In the genomic region with DNA sequence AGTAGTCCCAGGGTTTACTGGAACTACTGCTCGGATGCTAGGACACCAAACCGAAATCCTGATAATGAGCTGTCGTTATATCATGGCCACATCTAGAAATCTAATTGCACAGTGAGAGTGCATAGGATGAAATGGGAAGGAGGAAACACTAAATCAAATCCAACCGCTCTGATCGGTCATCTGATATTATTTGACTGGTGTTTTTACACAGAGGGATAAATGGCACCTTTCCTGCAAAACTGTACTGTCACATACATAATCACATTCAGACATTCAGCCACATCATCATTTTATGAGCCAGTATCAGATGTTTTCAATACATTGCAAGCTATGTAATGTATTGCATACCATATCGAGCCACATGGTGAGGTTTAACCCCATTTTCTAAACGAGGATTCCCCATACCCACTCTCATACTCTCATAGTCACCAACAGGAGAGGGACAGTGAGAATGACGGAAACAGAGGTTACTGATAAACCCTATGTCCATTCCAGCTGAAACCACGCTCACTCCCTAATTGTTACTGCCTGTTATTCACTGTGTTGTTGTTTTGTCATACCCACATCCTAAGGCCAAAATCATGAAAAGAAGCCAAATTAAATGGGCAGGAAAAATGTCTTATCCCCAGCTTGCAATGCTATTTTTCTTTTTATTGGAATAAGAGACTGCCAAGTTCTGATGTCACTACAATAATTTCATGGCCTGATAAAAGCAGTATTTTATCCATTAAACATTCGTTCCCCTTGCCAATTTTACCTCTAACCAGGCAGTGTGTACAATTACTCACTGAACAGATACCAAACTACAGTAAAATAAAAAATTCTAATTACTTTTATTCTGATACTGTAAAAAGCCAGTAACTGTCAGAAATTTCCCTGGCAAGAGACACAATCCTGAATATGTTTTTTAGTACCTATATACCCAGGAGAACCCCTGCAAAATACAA, we compare ENCODE assay signal across 1 cellular context.
TF ChIP-seq lines count a peak whose summit lies in the region.

No MANE protein-coding gene starts in this region.

TF ChIP-seq in HEK293, 187 proteins besides CTCF, POLR2A, EP300 and RAD21 (continued from another document):
- TF ChIP-seq ZNF76 (tag by site-specific recombination; IDR thresholded peaks at IDR 0.05; ENCODE audit: borderline replicate concordance, low read depth) (no peak), ZNF585B (tag by site-specific recombination; IDR thresholded peaks at IDR 0.05) (no peak), ZNF623 (tag by site-specific recombination; IDR thresholded peaks at IDR 0.05) (no peak), ZNF701 (tag by site-specific recombination; IDR thresholded peaks at IDR 0.05) (no peak), ZNF473 (tag by site-specific recombination; IDR thresholded peaks at IDR 0.05) (no peak), ZNF311 (tag by site-specific recombination; IDR thresholded peaks at IDR 0.05; ENCODE audit: borderline replicate concordance) (no peak), ZNF433 (tag by site-specific recombination; IDR thresholded peaks at IDR 0.05; ENCODE audit: low read depth) (no peak), ZNF707 (tag by site-specific recombination; IDR thresholded peaks at IDR 0.05) (no peak), ZBTB7A (tag by site-specific recombination; IDR thresholded peaks at IDR 0.05; ENCODE audit: low read depth) (no peak), SCRT2 (tag by site-specific recombination; IDR thresholded peaks at IDR 0.05) (no peak), ZFP41 (tag by site-specific recombination; IDR thresholded peaks at IDR 0.05; ENCODE audit: borderline replicate concordance) (no peak), ZNF324 (tag by site-specific recombination; IDR thresholded peaks at IDR 0.05) (no peak), ZFP3 (tag by site-specific recombination; IDR thresholded peaks at IDR 0.05; ENCODE audit: low read depth) (no peak), ZNF302 (tag by site-specific recombination; IDR thresholded peaks at IDR 0.05; ENCODE audit: low read depth) (no peak), ZNF510 (tag by site-specific recombination; IDR thresholded peaks at IDR 0.05; ENCODE audit: insufficient replicate concordance) (no peak), GLI4 (tag by site-specific recombination; IDR thresholded peaks at IDR 0.05) (no peak), ZNF214 (tag by site-specific recombination; IDR thresholded peaks at IDR 0.05; ENCODE audit: borderline replicate concordance) (no peak), BCL11B (tag by site-specific recombination; IDR thresholded peaks at IDR 0.05; ENCODE audit: low read depth) (no peak), ZNF211 (tag by site-specific recombination; IDR thresholded peaks at IDR 0.05; ENCODE audit: low read depth) (no peak), ZNF202 (tag by site-specific recombination; IDR thresholded peaks at IDR 0.05; ENCODE audit: borderline replicate concordance) (no peak), SETDB1 (IDR thresholded peaks at IDR 0.05; ENCODE audit: insufficient read length, low read length) (no peak), ZNF549 (tag by site-specific recombination; IDR thresholded peaks at IDR 0.05) (no peak), ZNF157 (tag by site-specific recombination; IDR thresholded peaks at IDR 0.05) (no peak), ZNF335 (tag by site-specific recombination; conservative IDR thresholded peaks at IDR 0.05) (no peak; the same call in 1 of the 2 replicates), ZNF777 (tag by site-specific recombination; IDR thresholded peaks at IDR 0.05; ENCODE audit: borderline replicate concordance) (no peak)
- TF ChIP-seq, protein P1, sequence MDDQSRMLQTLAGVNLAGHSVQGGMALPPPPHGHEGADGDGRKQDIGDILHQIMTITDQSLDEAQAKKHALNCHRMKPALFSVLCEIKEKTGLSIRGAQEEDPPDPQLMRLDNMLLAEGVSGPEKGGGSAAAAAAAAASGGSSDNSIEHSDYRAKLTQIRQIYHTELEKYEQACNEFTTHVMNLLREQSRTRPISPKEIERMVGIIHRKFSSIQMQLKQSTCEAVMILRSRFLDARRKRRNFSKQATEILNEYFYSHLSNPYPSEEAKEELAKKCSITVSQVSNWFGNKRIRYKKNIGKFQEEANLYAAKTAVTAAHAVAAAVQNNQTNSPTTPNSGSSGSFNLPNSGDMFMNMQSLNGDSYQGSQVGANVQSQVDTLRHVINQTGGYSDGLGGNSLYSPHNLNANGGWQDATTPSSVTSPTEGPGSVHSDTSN (CRISPR knock-in tag; IDR thresholded peaks at IDR 0.05): no peak
- TF ChIP-seq, protein P2, sequence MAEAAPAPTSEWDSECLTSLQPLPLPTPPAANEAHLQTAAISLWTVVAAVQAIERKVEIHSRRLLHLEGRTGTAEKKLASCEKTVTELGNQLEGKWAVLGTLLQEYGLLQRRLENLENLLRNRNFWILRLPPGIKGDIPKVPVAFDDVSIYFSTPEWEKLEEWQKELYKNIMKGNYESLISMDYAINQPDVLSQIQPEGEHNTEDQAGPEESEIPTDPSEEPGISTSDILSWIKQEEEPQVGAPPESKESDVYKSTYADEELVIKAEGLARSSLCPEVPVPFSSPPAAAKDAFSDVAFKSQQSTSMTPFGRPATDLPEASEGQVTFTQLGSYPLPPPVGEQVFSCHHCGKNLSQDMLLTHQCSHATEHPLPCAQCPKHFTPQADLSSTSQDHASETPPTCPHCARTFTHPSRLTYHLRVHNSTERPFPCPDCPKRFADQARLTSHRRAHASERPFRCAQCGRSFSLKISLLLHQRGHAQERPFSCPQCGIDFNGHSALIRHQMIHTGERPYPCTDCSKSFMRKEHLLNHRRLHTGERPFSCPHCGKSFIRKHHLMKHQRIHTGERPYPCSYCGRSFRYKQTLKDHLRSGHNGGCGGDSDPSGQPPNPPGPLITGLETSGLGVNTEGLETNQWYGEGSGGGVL (tag by site-specific recombination; IDR thresholded peaks at IDR 0.05): no peak
- TF ChIP-seq, protein P3, sequence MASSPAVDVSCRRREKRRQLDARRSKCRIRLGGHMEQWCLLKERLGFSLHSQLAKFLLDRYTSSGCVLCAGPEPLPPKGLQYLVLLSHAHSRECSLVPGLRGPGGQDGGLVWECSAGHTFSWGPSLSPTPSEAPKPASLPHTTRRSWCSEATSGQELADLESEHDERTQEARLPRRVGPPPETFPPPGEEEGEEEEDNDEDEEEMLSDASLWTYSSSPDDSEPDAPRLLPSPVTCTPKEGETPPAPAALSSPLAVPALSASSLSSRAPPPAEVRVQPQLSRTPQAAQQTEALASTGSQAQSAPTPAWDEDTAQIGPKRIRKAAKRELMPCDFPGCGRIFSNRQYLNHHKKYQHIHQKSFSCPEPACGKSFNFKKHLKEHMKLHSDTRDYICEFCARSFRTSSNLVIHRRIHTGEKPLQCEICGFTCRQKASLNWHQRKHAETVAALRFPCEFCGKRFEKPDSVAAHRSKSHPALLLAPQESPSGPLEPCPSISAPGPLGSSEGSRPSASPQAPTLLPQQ (tag by site-specific recombination; IDR thresholded peaks at IDR 0.05): 0 out of 2 replicates have a peak, but pooled peaks have one; percentile 38
- TF ChIP-seq, protein P4, sequence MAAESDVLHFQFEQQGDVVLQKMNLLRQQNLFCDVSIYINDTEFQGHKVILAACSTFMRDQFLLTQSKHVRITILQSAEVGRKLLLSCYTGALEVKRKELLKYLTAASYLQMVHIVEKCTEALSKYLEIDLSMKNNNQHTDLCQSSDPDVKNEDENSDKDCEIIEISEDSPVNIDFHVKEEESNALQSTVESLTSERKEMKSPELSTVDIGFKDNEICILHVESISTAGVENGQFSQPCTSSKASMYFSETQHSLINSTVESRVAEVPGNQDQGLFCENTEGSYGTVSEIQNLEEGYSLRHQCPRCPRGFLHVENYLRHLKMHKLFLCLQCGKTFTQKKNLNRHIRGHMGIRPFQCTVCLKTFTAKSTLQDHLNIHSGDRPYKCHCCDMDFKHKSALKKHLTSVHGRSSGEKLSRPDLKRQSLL (tag by site-specific recombination; IDR thresholded peaks at IDR 0.05): no peak
- TF ChIP-seq, protein P5, sequence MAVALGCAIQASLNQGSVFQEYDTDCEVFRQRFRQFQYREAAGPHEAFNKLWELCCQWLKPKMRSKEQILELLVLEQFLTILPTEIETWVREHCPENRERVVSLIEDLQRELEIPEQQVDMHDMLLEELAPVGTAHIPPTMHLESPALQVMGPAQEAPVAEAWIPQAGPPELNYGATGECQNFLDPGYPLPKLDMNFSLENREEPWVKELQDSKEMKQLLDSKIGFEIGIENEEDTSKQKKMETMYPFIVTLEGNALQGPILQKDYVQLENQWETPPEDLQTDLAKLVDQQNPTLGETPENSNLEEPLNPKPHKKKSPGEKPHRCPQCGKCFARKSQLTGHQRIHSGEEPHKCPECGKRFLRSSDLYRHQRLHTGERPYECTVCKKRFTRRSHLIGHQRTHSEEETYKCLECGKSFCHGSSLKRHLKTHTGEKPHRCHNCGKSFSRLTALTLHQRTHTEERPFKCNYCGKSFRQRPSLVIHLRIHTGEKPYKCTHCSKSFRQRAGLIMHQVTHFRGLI (tag by site-specific recombination; IDR thresholded peaks at IDR 0.05): no peak
- TF ChIP-seq, protein P6, sequence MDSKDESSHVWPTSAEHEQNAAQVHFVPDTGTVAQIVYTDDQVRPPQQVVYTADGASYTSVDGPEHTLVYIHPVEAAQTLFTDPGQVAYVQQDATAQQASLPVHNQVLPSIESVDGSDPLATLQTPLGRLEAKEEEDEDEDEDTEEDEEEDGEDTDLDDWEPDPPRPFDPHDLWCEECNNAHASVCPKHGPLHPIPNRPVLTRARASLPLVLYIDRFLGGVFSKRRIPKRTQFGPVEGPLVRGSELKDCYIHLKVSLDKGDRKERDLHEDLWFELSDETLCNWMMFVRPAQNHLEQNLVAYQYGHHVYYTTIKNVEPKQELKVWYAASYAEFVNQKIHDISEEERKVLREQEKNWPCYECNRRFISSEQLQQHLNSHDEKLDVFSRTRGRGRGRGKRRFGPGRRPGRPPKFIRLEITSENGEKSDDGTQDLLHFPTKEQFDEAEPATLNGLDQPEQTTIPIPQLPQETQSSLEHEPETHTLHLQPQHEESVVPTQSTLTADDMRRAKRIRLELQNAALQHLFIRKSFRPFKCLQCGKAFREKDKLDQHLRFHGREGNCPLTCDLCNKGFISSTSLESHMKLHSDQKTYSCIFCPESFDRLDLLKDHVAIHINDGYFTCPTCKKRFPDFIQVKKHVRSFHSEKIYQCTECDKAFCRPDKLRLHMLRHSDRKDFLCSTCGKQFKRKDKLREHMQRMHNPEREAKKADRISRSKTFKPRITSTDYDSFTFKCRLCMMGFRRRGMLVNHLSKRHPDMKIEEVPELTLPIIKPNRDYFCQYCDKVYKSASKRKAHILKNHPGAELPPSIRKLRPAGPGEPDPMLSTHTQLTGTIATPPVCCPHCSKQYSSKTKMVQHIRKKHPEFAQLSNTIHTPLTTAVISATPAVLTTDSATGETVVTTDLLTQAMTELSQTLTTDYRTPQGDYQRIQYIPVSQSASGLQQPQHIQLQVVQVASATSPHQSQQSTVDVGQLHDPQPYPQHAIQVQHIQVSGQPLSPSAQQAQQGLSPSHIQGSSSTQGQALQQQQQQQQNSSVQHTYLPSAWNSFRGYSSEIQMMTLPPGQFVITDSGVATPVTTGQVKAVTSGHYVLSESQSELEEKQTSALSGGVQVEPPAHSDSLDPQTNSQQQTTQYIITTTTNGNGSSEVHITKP (tag by site-specific recombination; IDR thresholded peaks at IDR 0.05): 0 out of 2 replicates have a peak, but pooled peaks have one; percentile 32
- TF ChIP-seq, protein P7, sequence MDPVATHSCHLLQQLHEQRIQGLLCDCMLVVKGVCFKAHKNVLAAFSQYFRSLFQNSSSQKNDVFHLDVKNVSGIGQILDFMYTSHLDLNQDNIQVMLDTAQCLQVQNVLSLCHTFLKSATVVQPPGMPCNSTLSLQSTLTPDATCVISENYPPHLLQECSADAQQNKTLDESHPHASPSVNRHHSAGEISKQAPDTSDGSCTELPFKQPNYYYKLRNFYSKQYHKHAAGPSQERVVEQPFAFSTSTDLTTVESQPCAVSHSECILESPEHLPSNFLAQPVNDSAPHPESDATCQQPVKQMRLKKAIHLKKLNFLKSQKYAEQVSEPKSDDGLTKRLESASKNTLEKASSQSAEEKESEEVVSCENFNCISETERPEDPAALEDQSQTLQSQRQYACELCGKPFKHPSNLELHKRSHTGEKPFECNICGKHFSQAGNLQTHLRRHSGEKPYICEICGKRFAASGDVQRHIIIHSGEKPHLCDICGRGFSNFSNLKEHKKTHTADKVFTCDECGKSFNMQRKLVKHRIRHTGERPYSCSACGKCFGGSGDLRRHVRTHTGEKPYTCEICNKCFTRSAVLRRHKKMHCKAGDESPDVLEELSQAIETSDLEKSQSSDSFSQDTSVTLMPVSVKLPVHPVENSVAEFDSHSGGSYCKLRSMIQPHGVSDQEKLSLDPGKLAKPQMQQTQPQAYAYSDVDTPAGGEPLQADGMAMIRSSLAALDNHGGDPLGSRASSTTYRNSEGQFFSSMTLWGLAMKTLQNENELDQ (tag by site-specific recombination; IDR thresholded peaks at IDR 0.05; ENCODE audit: low read depth): no peak
- TF ChIP-seq, protein P8, sequence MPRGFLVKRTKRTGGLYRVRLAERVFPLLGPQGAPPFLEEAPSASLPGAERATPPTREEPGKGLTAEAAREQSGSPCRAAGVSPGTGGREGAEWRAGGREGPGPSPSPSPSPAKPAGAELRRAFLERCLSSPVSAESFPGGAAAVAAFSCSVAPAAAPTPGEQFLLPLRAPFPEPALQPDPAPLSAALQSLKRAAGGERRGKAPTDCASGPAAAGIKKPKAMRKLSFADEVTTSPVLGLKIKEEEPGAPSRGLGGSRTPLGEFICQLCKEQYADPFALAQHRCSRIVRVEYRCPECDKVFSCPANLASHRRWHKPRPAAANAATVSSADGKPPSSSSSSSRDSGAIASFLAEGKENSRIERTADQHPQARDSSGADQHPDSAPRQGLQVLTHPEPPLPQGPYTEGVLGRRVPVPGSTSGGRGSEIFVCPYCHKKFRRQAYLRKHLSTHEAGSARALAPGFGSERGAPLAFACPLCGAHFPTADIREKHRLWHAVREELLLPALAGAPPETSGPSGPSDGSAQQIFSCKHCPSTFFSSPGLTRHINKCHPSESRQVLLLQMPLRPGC (tag by site-specific recombination; IDR thresholded peaks at IDR 0.05): no peak
- TF ChIP-seq, protein P9, sequence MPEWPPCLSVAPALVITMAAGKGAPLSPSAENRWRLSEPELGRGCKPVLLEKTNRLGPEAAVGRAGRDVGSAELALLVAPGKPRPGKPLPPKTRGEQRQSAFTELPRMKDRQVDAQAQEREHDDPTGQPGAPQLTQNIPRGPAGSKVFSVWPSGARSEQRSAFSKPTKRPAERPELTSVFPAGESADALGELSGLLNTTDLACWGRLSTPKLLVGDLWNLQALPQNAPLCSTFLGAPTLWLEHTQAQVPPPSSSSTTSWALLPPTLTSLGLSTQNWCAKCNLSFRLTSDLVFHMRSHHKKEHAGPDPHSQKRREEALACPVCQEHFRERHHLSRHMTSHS (tag by site-specific recombination; IDR thresholded peaks at IDR 0.05): no peak
